23 cellular contexts compared by ENCODE assay signal in the genomic region with DNA sequence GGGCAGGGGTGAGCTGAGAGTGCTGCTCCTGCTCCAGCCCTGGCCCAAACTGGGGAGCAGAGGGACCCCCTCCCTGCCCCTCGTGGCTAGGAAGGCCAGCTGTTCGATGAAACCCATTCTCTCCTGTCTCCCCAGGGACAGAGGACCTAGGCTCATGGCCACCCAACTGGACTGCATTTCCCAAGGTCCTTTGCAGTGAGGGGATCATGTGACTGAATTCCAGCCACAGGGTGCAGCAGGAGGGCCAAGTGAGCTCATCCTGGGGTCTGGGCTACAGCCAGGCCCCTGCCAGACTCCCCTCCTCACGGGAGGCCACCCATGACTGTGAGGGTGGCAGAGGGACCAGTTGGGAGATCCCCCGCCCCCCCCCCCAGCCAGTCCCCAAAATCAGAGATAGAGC.
"Had no signal": no experiment of that assay in that cellular context is flagged by ENCODE, and none has a peak within 500 bp of the region (broad histone marks: within the 10 kb centered on the region; RNA-seq: fewer than 3 reads in every experiment).

No MANE protein-coding gene starts in this region.

- H3K27me3 ChIP-seq: adrenal gland, colonic mucosa, Peyer's patch had no signal

- ATAC-seq: activated CD8-positive, alpha-beta T cell treated with anti-CD3 and anti-CD28 coated beads, Interleukin-2, amount 10 ng/mL, durations not matched to agents 7 days and 5 days had no signal

- H3K27ac ChIP-seq: adrenal gland, breast epithelium, colonic mucosa, Peyer's patch, RWPE1, SJCRH30 had no signal

- H3K4me1 ChIP-seq: adrenal gland, breast epithelium, colonic mucosa, Peyer's patch, SJCRH30 had no signal

- H3K36me3 ChIP-seq: adrenal gland, breast epithelium, colonic mucosa, Peyer's patch, SJCRH30 had no signal

- H3K9me3 ChIP-seq: adrenal gland, colonic mucosa, Peyer's patch, SJCRH30 had no signal

- H3K4me3 ChIP-seq: adrenal gland, breast epithelium, colonic mucosa, Peyer's patch, SJCRH30 had no signal

- DNase-seq: activated CD4-positive, alpha-beta T cell treated with anti-CD3 and anti-CD28 coated beads for 48 hours; activated CD4-positive, alpha-beta T cell treated with anti-CD3 and anti-CD28 coated beads, Interleukin-2, amount 50 U/mL, for 4 hours; activated CD4-positive, CD25-positive, alpha-beta regulatory T cell treated with anti-CD3 and anti-CD28 coated beads, Interleukin-2, amount 50 U/mL, for 72 hours; activated CD8-positive, alpha-beta memory T cell treated with anti-CD3 and anti-CD28 coated beads, Interleukin-2, amount 50 U/mL, for 48 hours; activated CD8-positive, alpha-beta T cell treated with anti-CD3 and anti-CD28 coated beads, Interleukin-2, amount 10 ng/mL, durations not matched to agents 7 days and 5 days; activated naive CD4-positive, alpha-beta T cell treated with anti-CD3 and anti-CD28 coated beads, Interleukin-2, amount 50 U/mL, for 16 hours; activated naive CD8-positive, alpha-beta T cell treated with anti-CD3 and anti-CD28 coated beads, Interleukin-2, amount 10 ng/mL, durations not matched to agents 7 days and 5 days; activated T-cell treated with anti-CD3 and anti-CD28 coated beads, Interleukin-2, amount 50 U/mL, for 1 hour; adrenal gland; anterior cingulate cortex; caudate nucleus; colonic mucosa; NCI-H1048; NCI-H146; NCI-H1930; NCI-H345; NCI-H510A; NCI-H526 treated with DMSO at 0.1 percent for 48 hours; Peyer's patch; Right ventricle myocardium superior; SJCRH30 had no signal
